ENCODE assay signal across 1 cellular context in genomic region chr10:32023264-32023663, GRCh38.
TF ChIP-seq lines count a peak whose summit lies in the region.

No MANE protein-coding gene starts in this region.

TF ChIP-seq in GM12878, 131 proteins besides CTCF, POLR2A, EP300 and RAD21:
- TF ChIP-seq EGR1 (IDR thresholded peaks at IDR 0.05; ENCODE audit: borderline replicate concordance in 1 of 2, low read depth in 2 of 2, low read length in 2 of 2) (no peak), BHLHE40 (IDR thresholded peaks at IDR 0.05; ENCODE audit: borderline replicate concordance in 1 of 2, low read depth in 2 of 2, low read length in 1 of 2) (peak; percentile 84), NRF1 (conservative IDR thresholded peaks at IDR 0.05; ENCODE audit: low read depth, low read length) (no peak), RELB (IDR thresholded peaks at IDR 0.05; ENCODE audit: low read depth) (peak; percentile 43; the same call in 1 of the 2 replicates), IKZF2 (IDR thresholded peaks at IDR 0.05) (peak in 1 of 2 experiments; percentile 41; a peak in 2 of 4 replicates), SPI1 (IDR thresholded peaks at IDR 0.05; ENCODE audit: borderline replicate concordance, insufficient read depth, low read depth, low read length) (peak; percentile 83), MTA2 (IDR thresholded peaks at IDR 0.05; ENCODE audit: low read depth) (0 out of 2 replicates have a peak, but pooled peaks have one; percentile 38), IRF5 (IDR thresholded peaks at IDR 0.05; ENCODE audit: borderline replicate concordance) (no peak)
